In the genomic region with DNA sequence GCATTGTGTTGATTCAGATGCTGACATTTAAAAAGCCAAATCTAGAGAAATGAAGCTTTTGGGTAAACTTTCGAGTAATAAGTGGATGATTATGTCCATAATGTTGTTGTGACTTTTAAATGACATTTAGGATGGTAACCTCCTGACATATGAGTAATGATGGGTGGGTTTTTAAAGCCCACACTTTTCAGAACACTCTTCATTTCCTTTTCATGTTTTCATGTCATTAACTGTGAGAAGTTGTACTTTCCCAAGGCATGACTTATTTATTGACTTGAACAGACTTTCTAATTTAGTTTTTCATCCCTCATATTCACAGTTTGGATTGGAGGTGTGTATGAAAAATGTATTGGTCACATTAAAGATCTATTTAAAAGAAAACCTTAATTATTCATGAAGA, we compare ENCODE assay signal across 16 cellular contexts. TPM values are rescaled to one million over a fixed set of nuclear protein-coding genes. Genes with fewer than 3 reads are reported as not detected.
"Had no signal": no experiment of that assay in that cellular context is flagged by ENCODE, and none has a peak within 500 bp of the region (broad histone marks: within the 10 kb centered on the region; RNA-seq: fewer than 3 reads in every experiment).

No MANE protein-coding gene starts in this region.

- H3K4me3 Mint-ChIP-seq: central memory CD8-positive, alpha-beta T cell; naive B cell; type B pancreatic cell had no signal

- H3K36me3 Mint-ChIP-seq: naive B cell, type B pancreatic cell had no signal

- H3K27ac Mint-ChIP-seq: naive B cell, type B pancreatic cell had no signal

- DNase-seq: activated CD4-positive, alpha-beta T cell treated with anti-CD3 and anti-CD28 coated beads, Interleukin-2, amount 50 U/mL, for 48 hours; activated CD4-positive, CD25-positive, alpha-beta regulatory T cell treated with anti-CD3 and anti-CD28 coated beads, Interleukin-2, amount 50 U/mL, for 72 hours; dorsolateral prefrontal cortex; gastrocnemius medialis; hippocampal formation; kidney glomerular epithelial cell; left lung; naive B cell; nucleus accumbens; right cardiac atrium; stimulated activated CD4-positive, alpha-beta T cell treated with anti-CD3 and anti-CD28 coated beads, Interleukin-4, amount 100 ng/mL, for 4 hours; T-helper 1 cell; WERI-Rb-1 had no signal

- ATAC-seq: gastrocnemius medialis, left lung, right cardiac atrium had no signal

- H3K4me1 Mint-ChIP-seq: central memory CD8-positive, alpha-beta T cell; naive B cell had no signal

- H3K9me3 Mint-ChIP-seq: type B pancreatic cell had no signal

RNA-seq across cellular contexts. Expression of gene RGS6, which starts 35.5 kb away (rescaled TPM):
- total RNA-seq: pulmonary artery endothelial cell had no signal
